18 cellular contexts compared by ENCODE assay signal in the genomic region with DNA sequence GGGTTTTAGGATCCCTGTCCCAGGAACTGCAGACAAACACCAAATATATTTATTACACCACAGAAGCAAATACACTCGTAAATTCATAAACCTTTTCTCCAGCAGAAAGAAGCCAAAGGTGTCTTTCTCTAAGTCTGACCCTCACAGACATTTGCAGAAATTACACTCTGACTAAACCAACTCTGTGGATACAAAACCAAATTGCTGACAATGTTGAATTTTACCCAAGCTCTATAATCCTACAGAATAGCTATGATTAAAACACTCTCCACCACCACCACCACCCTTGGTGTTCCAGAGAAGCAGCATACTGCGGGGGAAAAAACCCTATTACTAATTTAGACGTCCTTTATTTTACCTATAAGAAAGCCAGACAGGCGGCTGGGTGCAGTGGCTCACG. TPM values are rescaled to one million over a fixed set of nuclear protein-coding genes. Genes with fewer than 3 reads are reported as not detected.
DNase-seq lines count a peak whose midpoint lies in the region; ATAC-seq lines count a peak whose summit lies in the region.
"Had no signal": no experiment of that assay in that cellular context is flagged by ENCODE, and none has a peak within 500 bp of the region (broad histone marks: within the 10 kb centered on the region; RNA-seq: fewer than 3 reads in every experiment).

No MANE protein-coding gene starts in this region.

- no peak for DNase-seq in activated T-cell treated with anti-CD3 and anti-CD28 coated beads, Interleukin-2, amount 50 U/mL, for 24 hours
- DNase-seq in activated T-cell treated with anti-CD3 and anti-CD28 coated beads, Interleukin-2, amount 50 U/mL, for 48 hours = no peak
- no peak for DNase-seq in T-helper 17 cell
- no peak for DNase-seq in immature natural killer cell
- no peak for DNase-seq in stimulated activated naive B cell treated with anti-CD40 and anti-IgM and Interleukin-4, amounts not matched to agents 10 μg/mL and 1 μg/mL and 100 μg/mL, for 72 hours
- no peak for DNase-seq in D341Med (ENCODE audit: low spot score)
- DNase-seq in left cardiac atrium = no peak
- DNase-seq: 8988T, BE2C, DMS79, NCI-H1417 treated with DMSO at 0.1 percent for 48 hours, NCI-H187 treated with DMSO at 0.1 percent for 48 hours, NCI-H2227 treated with DMSO at 0.1 percent for 48 hours, NCI-H510A treated with DMSO at 0.1 percent for 48 hours, NCI-H82, OCI-M1, SHP77 had no signal

- peak overlapping the region; percentile 58 for H3K27ac Mint-ChIP-seq in activated T-cell treated with anti-CD3 and anti-CD28 coated beads, Interleukin-2, amount 50 U/mL, for 24 hours
- H3K27ac Mint-ChIP-seq in T-helper 17 cell (peak overlapping the region; percentile 32), immature natural killer cell (peak overlapping the region; percentile 10 to 78 (median 36))
- H3K27ac Mint-ChIP-seq in stimulated activated naive B cell treated with anti-CD40 and anti-IgM and Interleukin-4, amounts not matched to agents 10 μg/mL and 1 μg/mL and 100 μg/mL, for 72 hours = peak overlapping the region; percentile 78

- no peak for ATAC-seq in T-helper 17 cell
- no peak for ATAC-seq in stimulated activated naive B cell treated with anti-CD40 and anti-IgM and Interleukin-4, amounts not matched to agents 10 μg/mL and 1 μg/mL and 100 μg/mL, for 72 hours (replicated peaks)
- ATAC-seq in left cardiac atrium = no peak
- ATAC-seq in GM18867 (IDR thresholded peaks at IDR 0.05; ENCODE audit: unreplicated experiment) = no peak

- peaks cover 49% of the 10 kb centered on the region for H3K4me1 Mint-ChIP-seq in activated T-cell treated with anti-CD3 and anti-CD28 coated beads, Interleukin-2, amount 50 U/mL, for 24 hours (ENCODE audit: low read depth)
- peaks cover 38% of the 10 kb centered on the region for H3K4me1 Mint-ChIP-seq in T-helper 17 cell
- H3K4me1 Mint-ChIP-seq in immature natural killer cell = peaks cover 65 to 72% of the 10 kb centered on the region in 2 donors
- peaks cover 38 to 55% of the 10 kb centered on the region in 2 donors for H3K4me1 Mint-ChIP-seq in stimulated activated naive B cell treated with anti-CD40 and anti-IgM and Interleukin-4, amounts not matched to agents 10 μg/mL and 1 μg/mL and 100 μg/mL, for 72 hours

- H3K4me3 Mint-ChIP-seq in activated T-cell treated with anti-CD3 and anti-CD28 coated beads, Interleukin-2, amount 50 U/mL, for 24 hours = no peak overlapping the region
- H3K4me3 Mint-ChIP-seq in T-helper 17 cell (peak overlapping the region; percentile 21), immature natural killer cell (peak overlapping the region in 2 of 5 donors; percentile 17 to 54)
- no peak overlapping the region for H3K4me3 Mint-ChIP-seq in stimulated activated naive B cell treated with anti-CD40 and anti-IgM and Interleukin-4, amounts not matched to agents 10 μg/mL and 1 μg/mL and 100 μg/mL, for 72 hours

- H3K9me3 Mint-ChIP-seq in activated T-cell treated with anti-CD3 and anti-CD28 coated beads, Interleukin-2, amount 50 U/mL, for 24 hours = peaks cover 8% of the 10 kb centered on the region
- peaks cover 0 to 2% (median 0%) of the 10 kb centered on the region in 6 donors for H3K9me3 Mint-ChIP-seq in immature natural killer cell
- H3K9me3 Mint-ChIP-seq in stimulated activated naive B cell treated with anti-CD40 and anti-IgM and Interleukin-4, amounts not matched to agents 10 μg/mL and 1 μg/mL and 100 μg/mL, for 72 hours = peaks cover 4 to 5% of the 10 kb centered on the region in 2 donors

- peaks cover 62% of the 10 kb centered on the region for H3K36me3 Mint-ChIP-seq in activated T-cell treated with anti-CD3 and anti-CD28 coated beads, Interleukin-2, amount 50 U/mL, for 24 hours (ENCODE audit: low read depth)
- H3K36me3 Mint-ChIP-seq in T-helper 17 cell (ENCODE audit: low read depth) (peaks cover 2% of the 10 kb centered on the region), immature natural killer cell (peaks cover 4 to 14% (median 7%) of the 10 kb centered on the region in 3 donors)
- H3K36me3 Mint-ChIP-seq in stimulated activated naive B cell treated with anti-CD40 and anti-IgM and Interleukin-4, amounts not matched to agents 10 μg/mL and 1 μg/mL and 100 μg/mL, for 72 hours = peaks cover 41 to 51% of the 10 kb centered on the region in 2 donors

- H3K9me3 ChIP-seq in T-helper 17 cell (ENCODE audit: control insufficient read depth, low read length, poor library complexity, severe bottlenecking) = no peaks in the 10 kb centered on the region
- H3K9me3 ChIP-seq: BE2C had no signal

- no peaks in the 10 kb centered on the region for H3K27me3 Mint-ChIP-seq in activated T-cell treated with anti-CD3 and anti-CD28 coated beads, Interleukin-2, amount 50 U/mL, for 24 hours
- H3K27me3 Mint-ChIP-seq in T-helper 17 cell = no peaks in the 10 kb centered on the region
- H3K27me3 Mint-ChIP-seq in immature natural killer cell (ENCODE audit: low read depth in 3 of 3) = peaks cover 0 to 3% (median 0%) of the 10 kb centered on the region in 3 donors
- no peaks in the 10 kb centered on the region for H3K27me3 Mint-ChIP-seq in stimulated activated naive B cell treated with anti-CD40 and anti-IgM and Interleukin-4, amounts not matched to agents 10 μg/mL and 1 μg/mL and 100 μg/mL, for 72 hours

- intact Hi-C loops in left cardiac atrium (cut with DNase I) = no loop called here

RNA-seq across cellular contexts. Expression of a gene that starts 5.2 kb away (rescaled TPM):
- 10 to 100 TPM; 12.0 to 14.5 TPM for total RNA-seq in T-helper 17 cell
- 10 to 100 TPM; 14.0 to 22.6 (median 16.2) TPM for polyA plus RNA-seq in immature natural killer cell
- 10 to 100 TPM in 1 of 2 donors, 1 to 10 TPM in 1; 7.7 to 11.9 TPM for total RNA-seq in left cardiac atrium
